In the genomic region with DNA sequence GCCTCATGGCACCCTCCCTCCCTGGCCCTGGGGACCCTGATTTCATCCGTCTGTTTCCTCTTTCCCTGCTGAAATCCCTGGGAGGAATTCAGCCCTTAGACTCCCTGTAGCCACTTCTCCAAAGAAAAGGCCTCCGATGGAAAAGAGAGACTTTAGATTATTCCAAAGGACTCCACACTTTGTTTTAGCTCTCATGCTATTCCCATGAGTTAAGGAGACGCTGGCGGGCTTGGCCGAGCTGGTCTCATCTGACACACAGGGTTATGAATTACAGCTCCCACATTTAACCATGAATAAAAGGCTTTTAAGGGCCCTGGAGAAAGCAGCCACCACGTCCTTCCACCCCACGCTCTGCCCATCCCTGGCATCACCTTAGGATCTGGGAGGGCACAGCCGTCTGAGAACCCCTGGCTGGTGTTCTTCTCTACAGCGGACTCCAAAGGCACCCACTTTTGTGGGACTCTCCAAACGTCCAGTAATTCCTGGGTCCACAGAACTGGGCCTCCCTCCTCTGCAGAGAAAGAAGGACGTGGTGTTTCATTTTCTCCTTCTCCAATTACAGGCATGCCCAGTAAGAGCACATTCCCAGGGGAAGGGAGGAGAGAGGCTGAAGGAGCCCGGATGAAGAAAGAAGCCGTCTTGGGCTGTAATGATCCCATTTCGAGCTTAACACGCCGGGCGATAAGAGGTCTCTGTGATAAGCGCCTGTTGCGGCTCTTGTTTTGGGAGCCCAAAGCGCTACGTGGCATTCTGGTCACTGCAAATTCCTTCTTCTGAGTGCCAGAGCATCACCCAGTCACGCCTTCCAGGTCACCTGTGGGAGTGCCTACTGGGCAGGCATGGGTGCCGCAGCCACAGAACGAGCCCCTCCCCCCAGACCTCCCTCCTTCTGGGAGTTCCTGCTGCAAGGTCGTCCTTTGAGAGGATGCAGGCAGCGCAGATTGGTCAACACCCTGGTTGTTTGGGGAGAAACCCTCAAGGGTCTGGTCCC, we compare ENCODE assay signal across 1 cellular context.
TF ChIP-seq lines count a peak whose summit lies in the region.

No MANE protein-coding gene starts in this region.

TF ChIP-seq in GM23338, 12 proteins besides CTCF, POLR2A, EP300 and RAD21 (continued from another document):
- TF ChIP-seq, protein P1, sequence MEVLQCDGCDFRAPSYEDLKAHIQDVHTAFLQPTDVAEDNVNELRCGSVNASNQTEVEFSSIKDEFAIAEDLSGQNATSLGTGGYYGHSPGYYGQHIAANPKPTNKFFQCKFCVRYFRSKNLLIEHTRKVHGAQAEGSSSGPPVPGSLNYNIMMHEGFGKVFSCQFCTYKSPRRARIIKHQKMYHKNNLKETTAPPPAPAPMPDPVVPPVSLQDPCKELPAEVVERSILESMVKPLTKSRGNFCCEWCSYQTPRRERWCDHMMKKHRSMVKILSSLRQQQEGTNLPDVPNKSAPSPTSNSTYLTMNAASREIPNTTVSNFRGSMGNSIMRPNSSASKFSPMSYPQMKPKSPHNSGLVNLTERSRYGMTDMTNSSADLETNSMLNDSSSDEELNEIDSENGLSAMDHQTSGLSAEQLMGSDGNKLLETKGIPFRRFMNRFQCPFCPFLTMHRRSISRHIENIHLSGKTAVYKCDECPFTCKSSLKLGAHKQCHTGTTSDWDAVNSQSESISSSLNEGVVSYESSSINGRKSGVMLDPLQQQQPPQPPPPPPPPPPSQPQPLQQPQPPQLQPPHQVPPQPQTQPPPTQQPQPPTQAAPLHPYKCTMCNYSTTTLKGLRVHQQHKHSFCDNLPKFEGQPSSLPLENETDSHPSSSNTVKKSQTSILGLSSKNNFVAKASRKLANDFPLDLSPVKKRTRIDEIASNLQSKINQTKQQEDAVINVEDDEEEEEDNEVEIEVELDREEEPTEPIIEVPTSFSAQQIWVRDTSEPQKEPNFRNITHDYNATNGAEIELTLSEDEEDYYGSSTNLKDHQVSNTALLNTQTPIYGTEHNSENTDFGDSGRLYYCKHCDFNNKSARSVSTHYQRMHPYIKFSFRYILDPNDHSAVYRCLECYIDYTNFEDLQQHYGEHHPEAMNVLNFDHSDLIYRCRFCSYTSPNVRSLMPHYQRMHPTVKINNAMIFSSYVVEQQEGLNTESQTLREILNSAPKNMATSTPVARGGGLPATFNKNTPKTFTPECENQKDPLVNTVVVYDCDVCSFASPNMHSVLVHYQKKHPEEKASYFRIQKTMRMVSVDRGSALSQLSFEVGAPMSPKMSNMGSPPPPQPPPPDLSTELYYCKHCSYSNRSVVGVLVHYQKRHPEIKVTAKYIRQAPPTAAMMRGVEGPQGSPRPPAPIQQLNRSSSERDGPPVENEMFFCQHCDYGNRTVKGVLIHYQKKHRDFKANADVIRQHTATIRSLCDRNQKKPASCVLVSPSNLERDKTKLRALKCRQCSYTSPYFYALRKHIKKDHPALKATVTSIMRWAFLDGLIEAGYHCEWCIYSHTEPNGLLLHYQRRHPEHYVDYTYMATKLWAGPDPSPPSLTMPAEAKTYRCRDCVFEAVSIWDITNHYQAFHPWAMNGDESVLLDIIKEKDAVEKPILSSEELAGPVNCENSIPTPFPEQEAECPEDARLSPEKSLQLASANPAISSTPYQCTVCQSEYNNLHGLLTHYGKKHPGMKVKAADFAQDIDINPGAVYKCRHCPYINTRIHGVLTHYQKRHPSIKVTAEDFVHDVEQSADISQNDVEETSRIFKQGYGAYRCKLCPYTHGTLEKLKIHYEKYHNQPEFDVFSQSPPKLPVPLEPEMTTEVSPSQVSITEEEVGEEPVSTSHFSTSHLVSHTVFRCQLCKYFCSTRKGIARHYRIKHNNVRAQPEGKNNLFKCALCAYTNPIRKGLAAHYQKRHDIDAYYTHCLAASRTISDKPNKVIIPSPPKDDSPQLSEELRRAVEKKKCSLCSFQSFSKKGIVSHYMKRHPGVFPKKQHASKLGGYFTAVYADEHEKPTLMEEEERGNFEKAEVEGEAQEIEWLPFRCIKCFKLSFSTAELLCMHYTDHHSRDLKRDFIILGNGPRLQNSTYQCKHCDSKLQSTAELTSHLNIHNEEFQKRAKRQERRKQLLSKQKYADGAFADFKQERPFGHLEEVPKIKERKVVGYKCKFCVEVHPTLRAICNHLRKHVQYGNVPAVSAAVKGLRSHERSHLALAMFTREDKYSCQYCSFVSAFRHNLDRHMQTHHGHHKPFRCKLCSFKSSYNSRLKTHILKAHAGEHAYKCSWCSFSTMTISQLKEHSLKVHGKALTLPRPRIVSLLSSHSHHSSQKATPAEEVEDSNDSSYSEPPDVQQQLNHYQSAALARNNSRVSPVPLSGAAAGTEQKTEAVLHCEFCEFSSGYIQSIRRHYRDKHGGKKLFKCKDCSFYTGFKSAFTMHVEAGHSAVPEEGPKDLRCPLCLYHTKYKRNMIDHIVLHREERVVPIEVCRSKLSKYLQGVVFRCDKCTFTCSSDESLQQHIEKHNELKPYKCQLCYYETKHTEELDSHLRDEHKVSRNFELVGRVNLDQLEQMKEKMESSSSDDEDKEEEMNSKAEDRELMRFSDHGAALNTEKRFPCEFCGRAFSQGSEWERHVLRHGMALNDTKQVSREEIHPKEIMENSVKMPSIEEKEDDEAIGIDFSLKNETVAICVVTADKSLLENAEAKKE (CRISPR knock-in tag; IDR thresholded peaks at IDR 0.05), result no peak
- TF ChIP-seq ZNF331 (CRISPR knock-in tag; IDR thresholded peaks at IDR 0.05; ENCODE audit: low read depth) (no peak), JUNB (IDR thresholded peaks at IDR 0.05; ENCODE audit: unreplicated experiment) (no peak), POLR2AphosphoS5 (IDR thresholded peaks at IDR 0.05; ENCODE audit: low read depth) (no peak), EZH2phosphoT487 (IDR thresholded peaks at IDR 0.05; ENCODE audit: unreplicated experiment) (no peak), ZNF114 (CRISPR knock-in tag; IDR thresholded peaks at IDR 0.05) (no peak), EZH2 (IDR thresholded peaks at IDR 0.05; ENCODE audit: low read depth, unreplicated experiment) (no peak), CREB1 (CRISPR knock-in tag; IDR thresholded peaks at IDR 0.05; ENCODE audit: low read depth) (no peak), STAT1 (IDR thresholded peaks at IDR 0.05; ENCODE audit: unreplicated experiment) (no peak)
- TF ChIP-seq, protein P2, sequence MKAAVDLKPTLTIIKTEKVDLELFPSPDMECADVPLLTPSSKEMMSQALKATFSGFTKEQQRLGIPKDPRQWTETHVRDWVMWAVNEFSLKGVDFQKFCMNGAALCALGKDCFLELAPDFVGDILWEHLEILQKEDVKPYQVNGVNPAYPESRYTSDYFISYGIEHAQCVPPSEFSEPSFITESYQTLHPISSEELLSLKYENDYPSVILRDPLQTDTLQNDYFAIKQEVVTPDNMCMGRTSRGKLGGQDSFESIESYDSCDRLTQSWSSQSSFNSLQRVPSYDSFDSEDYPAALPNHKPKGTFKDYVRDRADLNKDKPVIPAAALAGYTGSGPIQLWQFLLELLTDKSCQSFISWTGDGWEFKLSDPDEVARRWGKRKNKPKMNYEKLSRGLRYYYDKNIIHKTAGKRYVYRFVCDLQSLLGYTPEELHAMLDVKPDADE (IDR thresholded peaks at IDR 0.05), result no peak
- TF ChIP-seq, protein P3, sequence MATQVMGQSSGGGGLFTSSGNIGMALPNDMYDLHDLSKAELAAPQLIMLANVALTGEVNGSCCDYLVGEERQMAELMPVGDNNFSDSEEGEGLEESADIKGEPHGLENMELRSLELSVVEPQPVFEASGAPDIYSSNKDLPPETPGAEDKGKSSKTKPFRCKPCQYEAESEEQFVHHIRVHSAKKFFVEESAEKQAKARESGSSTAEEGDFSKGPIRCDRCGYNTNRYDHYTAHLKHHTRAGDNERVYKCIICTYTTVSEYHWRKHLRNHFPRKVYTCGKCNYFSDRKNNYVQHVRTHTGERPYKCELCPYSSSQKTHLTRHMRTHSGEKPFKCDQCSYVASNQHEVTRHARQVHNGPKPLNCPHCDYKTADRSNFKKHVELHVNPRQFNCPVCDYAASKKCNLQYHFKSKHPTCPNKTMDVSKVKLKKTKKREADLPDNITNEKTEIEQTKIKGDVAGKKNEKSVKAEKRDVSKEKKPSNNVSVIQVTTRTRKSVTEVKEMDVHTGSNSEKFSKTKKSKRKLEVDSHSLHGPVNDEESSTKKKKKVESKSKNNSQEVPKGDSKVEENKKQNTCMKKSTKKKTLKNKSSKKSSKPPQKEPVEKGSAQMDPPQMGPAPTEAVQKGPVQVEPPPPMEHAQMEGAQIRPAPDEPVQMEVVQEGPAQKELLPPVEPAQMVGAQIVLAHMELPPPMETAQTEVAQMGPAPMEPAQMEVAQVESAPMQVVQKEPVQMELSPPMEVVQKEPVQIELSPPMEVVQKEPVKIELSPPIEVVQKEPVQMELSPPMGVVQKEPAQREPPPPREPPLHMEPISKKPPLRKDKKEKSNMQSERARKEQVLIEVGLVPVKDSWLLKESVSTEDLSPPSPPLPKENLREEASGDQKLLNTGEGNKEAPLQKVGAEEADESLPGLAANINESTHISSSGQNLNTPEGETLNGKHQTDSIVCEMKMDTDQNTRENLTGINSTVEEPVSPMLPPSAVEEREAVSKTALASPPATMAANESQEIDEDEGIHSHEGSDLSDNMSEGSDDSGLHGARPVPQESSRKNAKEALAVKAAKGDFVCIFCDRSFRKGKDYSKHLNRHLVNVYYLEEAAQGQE (IDR thresholded peaks at IDR 0.05; ENCODE audit: unreplicated experiment), result no peak
